Comparison of ENCODE assay signal across 18 cellular contexts in the genomic region with DNA sequence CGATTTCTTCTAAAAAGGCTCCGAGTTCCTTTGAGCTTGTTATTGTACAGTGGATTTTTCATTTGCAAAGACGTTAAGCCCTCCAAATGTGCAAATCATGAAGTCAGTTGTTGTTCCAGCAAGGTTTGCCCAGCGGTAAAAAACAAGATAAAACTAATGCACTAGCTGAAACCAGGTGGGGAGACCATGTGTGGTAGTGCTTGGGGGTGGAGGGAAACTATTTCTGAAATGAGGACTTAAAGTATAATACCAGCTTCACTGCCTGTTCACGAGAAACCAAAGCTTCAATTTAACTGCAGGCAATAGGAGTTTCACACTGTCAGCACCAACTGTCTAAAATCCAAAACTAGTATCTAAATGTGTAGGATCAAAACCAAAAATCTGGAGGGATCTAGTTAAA. TPM values are rescaled to one million over a fixed set of nuclear protein-coding genes. Genes with fewer than 3 reads are reported as not detected.
DNase-seq lines count a peak whose midpoint lies in the region; ATAC-seq lines count a peak whose summit lies in the region.
"Had no signal": no experiment of that assay in that cellular context is flagged by ENCODE, and none has a peak within 500 bp of the region (broad histone marks: within the 10 kb centered on the region; RNA-seq: fewer than 3 reads in every experiment).

No MANE protein-coding gene starts in this region.

- no peak overlapping the region for H3K27ac ChIP-seq in CD4-positive, CD25-positive, alpha-beta regulatory T cell (ENCODE audit: insufficient read depth, low read length, poor library complexity, severe bottlenecking)

- peak overlapping the region; percentile 66 to 75 (median 69) for H3K27ac Mint-ChIP-seq in CD4-positive, CD25-positive, alpha-beta regulatory T cell
- peak overlapping the region; percentile 58 to 81 for H3K27ac Mint-ChIP-seq in T-cell
- H3K27ac Mint-ChIP-seq in memory B cell, result peak overlapping the region; percentile 67

- POLR2A ChIA-PET in T-cell (lab: Charles Lee), result interaction anchor here (0.5 to 1.5 kb wide), 4 partner anchors 57 to 1741 kb away, joined by 3 to 4 read pairs (median 3); no protein-coding TSS in a partner anchor

- H3K9me3 Mint-ChIP-seq in CD4-positive, CD25-positive, alpha-beta regulatory T cell, result no peaks in the 10 kb centered on the region
- H3K9me3 Mint-ChIP-seq in T-cell (no peaks in the 10 kb centered on the region), memory B cell (no peaks in the 10 kb centered on the region)
- H3K9me3 Mint-ChIP-seq: CD8-positive, alpha-beta memory T cell; H9 had no signal

- in situ Hi-C loops in HAP-1 (cut with MboI; ENCODE audit: low sequenced_read_pairs), result no loop called here

- intact Hi-C loops in Right ventricle myocardium superior (cut with DNase I), result no loop called here
- intact Hi-C loops in head of caudate nucleus (cut with DNase I), result no loop called here

- peaks cover 27% of the 10 kb centered on the region for H3K36me3 ChIP-seq in CD4-positive, CD25-positive, alpha-beta regulatory T cell (ENCODE audit: control insufficient read depth, insufficient read depth, low read length)
- peaks cover 21% of the 10 kb centered on the region for H3K36me3 ChIP-seq in HAP-1 (replicated peaks)

- no peaks in the 10 kb centered on the region for H3K9me3 ChIP-seq in CD4-positive, CD25-positive, alpha-beta regulatory T cell (ENCODE audit: control insufficient read depth in 2 of 2, low read length in 2 of 2)
- H3K9me3 ChIP-seq in HAP-1, result no peaks in the 10 kb centered on the region
- H3K9me3 ChIP-seq: BE2C had no signal

- peak overlapping the region; percentile 32 for H3K4me3 ChIP-seq in CD4-positive, CD25-positive, alpha-beta regulatory T cell (ENCODE audit: low read depth, low read length)
- no peak overlapping the region for H3K4me3 ChIP-seq in HAP-1

- peaks cover 40% of the 10 kb centered on the region for H3K4me1 ChIP-seq in CD4-positive, CD25-positive, alpha-beta regulatory T cell (ENCODE audit: control insufficient read depth, insufficient read depth, low read length, poor library complexity, severe bottlenecking)
- peaks cover 26% of the 10 kb centered on the region for H3K4me1 ChIP-seq in HAP-1
- H3K4me1 ChIP-seq: BE2C had no signal

- H3K36me3 Mint-ChIP-seq in CD4-positive, CD25-positive, alpha-beta regulatory T cell, result peaks cover 4% of the 10 kb centered on the region
- H3K36me3 Mint-ChIP-seq in T-cell (peaks cover 13% of the 10 kb centered on the region), memory B cell (peaks cover 6% of the 10 kb centered on the region)

- DNase-seq in CD4-positive, CD25-positive, alpha-beta regulatory T cell, result peak in 1 of 3 donors; percentile 38
- DNase-seq in HAP-1 (ENCODE audit: low spot score in 2 of 2), result peak; percentile 34 to 61
- DNase-seq in T-cell, result no peak
- DNase-seq in memory B cell (ENCODE audit: low spot score in 2 of 2), result no peak
- DNase-seq in Right ventricle myocardium superior, result no peak
- no peak for DNase-seq in NCI-H748 treated with DMSO at 0.1 percent for 48 hours (lab: John Stamatoyannopoulos, UW)
- DNase-seq in head of caudate nucleus, result no peak
- DNase-seq in NCI-H146 (lab: John Stamatoyannopoulos, UW), result no peak
- DNase-seq: BE2C; CD8-positive, alpha-beta memory T cell; H9; NCI-H1048; NCI-H1694; NCI-H2107; NCI-H345 had no signal

- peaks cover 21 to 54% (median 38%) of the 10 kb centered on the region in 4 donors for H3K4me1 Mint-ChIP-seq in CD4-positive, CD25-positive, alpha-beta regulatory T cell
- peaks cover 36 to 49% (median 47%) of the 10 kb centered on the region in 3 donors for H3K4me1 Mint-ChIP-seq in T-cell
- H3K4me1 Mint-ChIP-seq in memory B cell, result peaks cover 25% of the 10 kb centered on the region

- peak overlapping the region in 2 of 4 donors; percentile 5 to 21 for H3K4me3 Mint-ChIP-seq in CD4-positive, CD25-positive, alpha-beta regulatory T cell
- H3K4me3 Mint-ChIP-seq in T-cell (no peak overlapping the region), memory B cell (no peak overlapping the region)
- H3K4me3 Mint-ChIP-seq: CD8-positive, alpha-beta memory T cell; H9 had no signal

- no peak for ATAC-seq in CD4-positive, CD25-positive, alpha-beta regulatory T cell (ENCODE audit: low read depth in 2 of 2)
- ATAC-seq in T-cell (replicated peaks in 1 of 4) (no peak), memory B cell (ENCODE audit: low read depth) (no peak), Right ventricle myocardium superior (ENCODE audit: poor library complexity) (no peak)
- ATAC-seq: Right ventricle myocardium inferior had no signal

- H3K27me3 ChIP-seq in CD4-positive, CD25-positive, alpha-beta regulatory T cell (ENCODE audit: control insufficient read depth, insufficient read depth, low read length), result no peaks in the 10 kb centered on the region
- H3K27me3 ChIP-seq in HAP-1 (ENCODE audit: low read depth), result no peaks in the 10 kb centered on the region

- H3K27me3 Mint-ChIP-seq in CD4-positive, CD25-positive, alpha-beta regulatory T cell, result no peaks in the 10 kb centered on the region
- no peaks in the 10 kb centered on the region for H3K27me3 Mint-ChIP-seq in T-cell
- H3K27me3 Mint-ChIP-seq in memory B cell, result no peaks in the 10 kb centered on the region
- H3K27me3 Mint-ChIP-seq: CD8-positive, alpha-beta memory T cell had no signal

- CTCF ChIA-PET in T-cell (lab: Charles Lee), result interaction anchor here (0.5 to 1.8 kb wide), 10 partner anchors 10 to 1037 kb away, joined by 3 to 8 read pairs (median 4); no protein-coding TSS in a partner anchor

RNA-seq across cellular contexts. Expression of a gene that starts 22.3 kb away (rescaled TPM):
- 76.9 TPM for total RNA-seq in CD4-positive, CD25-positive, alpha-beta regulatory T cell
- polyA plus RNA-seq in CD4-positive, CD25-positive, alpha-beta regulatory T cell, result 100 to 1,000 TPM; 169 to 228 (median 179) TPM
- total RNA-seq in T-cell, result 10 to 100 TPM; 72.6 to 80.8 (median 75.8) TPM
- 49.5 TPM for total RNA-seq in Right ventricle myocardium superior

RNA-seq across cellular contexts. Expression of a gene that starts 39.7 kb away (rescaled TPM):
- not detected for total RNA-seq in CD4-positive, CD25-positive, alpha-beta regulatory T cell
- polyA plus RNA-seq in CD4-positive, CD25-positive, alpha-beta regulatory T cell, result under 1 TPM in 1 of 4 donors, not detected in 3; 0.23 TPM
- total RNA-seq in T-cell (not detected), Right ventricle myocardium superior (not detected)
- total RNA-seq: CD8-positive, alpha-beta memory T cell; Daoy; HT-29 had no signal
- polyA plus RNA-seq: CD8-positive, alpha-beta memory T cell had no signal

Comparison
In these comparisons a context has a peak if more than half of its experiments do, and no peak if none do; other contexts are left out.
1. DNase-seq: peak in HAP-1 (2 of 2); none in T-cell (0 of 34), memory B cell (0 of 2), Right ventricle myocardium superior (single experiment), NCI-H748 treated with DMSO at 0.1 percent for 48 hours (single experiment), head of caudate nucleus (0 of 42) and NCI-H146 (single experiment).
2. Peak in every context shown above with its lines, with median percentiles within 50 percentile points of each other: H3K27ac Mint-ChIP-seq.